Comparison of ENCODE assay signal across 24 cellular contexts in the genomic region with DNA sequence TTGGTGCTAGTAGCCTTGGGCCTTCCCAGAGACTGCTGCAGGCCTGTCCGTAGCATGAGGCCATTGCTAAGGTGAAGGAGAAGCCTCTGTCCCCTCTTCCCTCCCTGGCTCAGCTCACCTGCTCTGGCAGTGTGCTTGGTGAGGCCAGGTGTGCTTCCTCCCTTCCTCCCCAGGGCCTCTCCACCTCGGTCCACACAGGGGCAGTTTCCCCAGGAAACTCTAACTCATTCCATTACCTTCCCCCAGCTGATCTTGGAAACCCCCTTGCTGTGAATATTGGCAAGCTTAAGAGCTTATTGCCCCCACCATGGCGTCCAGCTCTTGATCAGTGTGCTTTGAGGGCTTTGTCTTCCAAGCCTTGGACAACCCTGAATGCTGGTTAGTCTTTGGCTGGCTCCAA. TPM values are rescaled to one million over a fixed set of nuclear protein-coding genes. Genes with fewer than 3 reads are reported as not detected.
DNase-seq lines count a peak whose midpoint lies in the region; ATAC-seq, FAIRE-seq and TF ChIP-seq lines count a peak whose summit lies in the region.
"Had no signal": no experiment of that assay in that cellular context is flagged by ENCODE, and none has a peak within 500 bp of the region (broad histone marks: within the 10 kb centered on the region; RNA-seq: fewer than 3 reads in every experiment).

No MANE protein-coding gene starts in this region.

- no peak overlapping the region for H2BK120ac ChIP-seq in H1 (replicated peaks; ENCODE audit: low read depth, low read length)

- H3K23ac ChIP-seq in H1 (ENCODE audit: insufficient read length) = no peak overlapping the region

- H3K9ac ChIP-seq in H1 (replicated peaks in 1 of 4; ENCODE audit: extremely low read depth in 1 of 4, low read depth in 3 of 4, low read length in 3 of 4) = no peak overlapping the region
- H3K9ac ChIP-seq: BLaER1 treated with 17β-estradiol and CSF1 and Interleukin-3, amounts not matched to agents 10 nM and 100 nM had no signal

- in situ Hi-C loops in GM13977 (cut with MboI; ENCODE audit: low pct_unique_long_range_greater_than_20kb, low sequenced_read_pairs, unreplicated experiment) = no loop called here

- H3K27me3 ChIP-seq in H1 (replicated peaks in 1 of 4; ENCODE audit: control insufficient read depth in 3 of 4, extremely low read depth in 1 of 4, insufficient read depth in 3 of 4, low read length in 3 of 4) = no peaks in the 10 kb centered on the region; a peak in 1 of 7 replicates
- H3K27me3 ChIP-seq: BLaER1 treated with 17β-estradiol and CSF1 and Interleukin-3, amounts not matched to agents 10 nM and 100 nM; Peyer's patch; SJSA1 had no signal

- no peaks in the 10 kb centered on the region for H3K36me3 ChIP-seq in H1 (ENCODE audit: control insufficient read depth in 2 of 4, insufficient read depth in 4 of 4, low read length in 3 of 4)
- H3K36me3 ChIP-seq: BLaER1 treated with 17β-estradiol and CSF1 and Interleukin-3, amounts not matched to agents 10 nM and 100 nM; Peyer's patch; SJSA1 had no signal

- H2AFZ ChIP-seq in H1 (ENCODE audit: low read length) = no peak overlapping the region
- H2AFZ ChIP-seq: GM23338 had no signal

- H2AK5ac ChIP-seq in H1 (ENCODE audit: low read depth, low read length) = no peak overlapping the region

- peak overlapping the region; percentile 57; the same call in 1 of the 2 replicates for H4K8ac ChIP-seq in H1 (ENCODE audit: extremely low read depth, insufficient read depth, low read length)

- no peak overlapping the region for H3K4ac ChIP-seq in H1 (replicated peaks; ENCODE audit: insufficient read length, low read depth, low read length)

- TF ChIP-seq RAD21 in H1 (IDR thresholded peaks at IDR 0.05 in 1 of 2, conservative IDR thresholded peaks at IDR 0.05 in 1 of 2; ENCODE audit: low read depth in 2 of 2, low read length in 2 of 2) = no peak

- H4K20me1 ChIP-seq in H1 (replicated peaks in 1 of 2; ENCODE audit: control insufficient read depth in 1 of 2, insufficient read depth in 2 of 2, low read length in 2 of 2) = no peaks in the 10 kb centered on the region

- WGBS in H1 (ENCODE audit: extremely low coverage in 1 of 2, insufficient coverage in 1 of 2, insufficient read length in 1 of 2, insufficient replicate concordance in 2 of 2, low coverage in 1 of 2, low lambda C conversion rate in 2 of 2, missing lambda C conversion rate in 1 of 2), 2 experiments = 89% methylated on average over 3 of the region's 3 CpGs; no CpG with 5 or more reads in 1 of the 2 experiments

- no peak overlapping the region for H3K14ac ChIP-seq in H1 (ENCODE audit: insufficient read length)

- H3K23me2 ChIP-seq in H1 (ENCODE audit: low read depth, low read length) = no peaks in the 10 kb centered on the region

- no peak overlapping the region for H4K5ac ChIP-seq in H1 (ENCODE audit: insufficient read length, low read depth, low read length)

- H3K4me2 ChIP-seq in H1 (ENCODE audit: insufficient read depth in 1 of 2, low read depth in 2 of 2, low read length in 2 of 2) = no peak overlapping the region
- H3K4me2 ChIP-seq: BLaER1 treated with 17β-estradiol and CSF1 and Interleukin-3, amounts not matched to agents 10 nM and 100 nM; GM23338 had no signal

- ATAC-seq in HG02610 (IDR thresholded peaks at IDR 0.05; ENCODE audit: unreplicated experiment) = peak; percentile 75
- ATAC-seq in GM18511 (IDR thresholded peaks at IDR 0.05; ENCODE audit: unreplicated experiment) = no peak
- ATAC-seq: GM23338 had no signal

- peak overlapping the region; percentile 73 for H4K91ac ChIP-seq in H1 (replicated peaks; ENCODE audit: insufficient read length, low read length)

- TF ChIP-seq EP300 in H1 (IDR thresholded peaks at IDR 0.05; ENCODE audit: borderline replicate concordance in 1 of 2, low read depth in 2 of 2, low read length in 2 of 2) = no peak

- H2BK12ac ChIP-seq in H1 (ENCODE audit: low read depth, low read length) = 0 out of 2 replicates have a peak overlapping the region, but pooled peaks have one; percentile 1

- POLR2A ChIA-PET in H1 (lab: Charles Lee; ENCODE audit: partially characterized antibody) = interaction anchor here (1.6 kb wide), 1 partner anchor 87 kb away, joined by 4 read pairs; a partner anchor contains a TSS

- no peak overlapping the region for H2BK20ac ChIP-seq in H1 (ENCODE audit: low read length)

- TF ChIP-seq CTCF in GM13977 (IDR thresholded peaks at IDR 0.05; ENCODE audit: extremely low read depth, insufficient read depth, missing control alignments) = no peak
- no peak for TF ChIP-seq CTCF in H1 (IDR thresholded peaks at IDR 0.05; ENCODE audit: control extremely low read depth in 1 of 3, insufficient read depth in 1 of 3, low read depth in 1 of 3, low read length in 3 of 3)

- no peaks in the 10 kb centered on the region for H3K4me1 ChIP-seq in H1 (replicated peaks in 1 of 4; ENCODE audit: control insufficient read depth in 3 of 4, insufficient read depth in 4 of 4, low read length in 3 of 4)
- H3K4me1 ChIP-seq: BLaER1 treated with 17β-estradiol and CSF1 and Interleukin-3, amounts not matched to agents 10 nM and 100 nM; Caco-2; Peyer's patch; SJSA1 had no signal

- H2BK15ac ChIP-seq in H1 (ENCODE audit: low read length) = no peak overlapping the region

- H3K18ac ChIP-seq in H1 (ENCODE audit: extremely low read depth, low read length) = no peak overlapping the region

- peak; percentile 42 for DNase-seq in GM13977 (ENCODE audit: low spot score)
- no peak for DNase-seq in H1 (ENCODE audit: low read depth in 1 of 2, low spot score in 2 of 2)
- DNase-seq in AML-193 (lab: John Stamatoyannopoulos, UW) = no peak
- DNase-seq in hypothalamus (lab: John Stamatoyannopoulos, UW) = no peak
- DNase-seq in GF-D8 (lab: John Stamatoyannopoulos, UW) = no peak
- DNase-seq: Caco-2; CD4-positive, alpha-beta memory T cell; DMS 273 treated with DMSO at 0.1 percent for 48 hours; DND-41; HCEC 1CT; Karpas-422; MV-4-11; NCI-H1105 treated with DMSO at 0.1 percent for 48 hours; NCI-H2029 treated with DMSO at 0.1 percent for 48 hours; NCI-H226; NCI-H510A treated with DMSO at 0.1 percent for 48 hours; NCI-H748 treated with DMSO at 0.1 percent for 48 hours; Peyer's patch; T-helper 1 cell had no signal

- no peak overlapping the region for H3K4me3 ChIP-seq in H1 (ENCODE audit: extremely low read depth in 1 of 4, insufficient read depth in 2 of 4, low read depth in 3 of 4, low read length in 4 of 4)
- H3K4me3 ChIP-seq: BLaER1 treated with 17β-estradiol and CSF1 and Interleukin-3, amounts not matched to agents 10 nM and 100 nM; GM23338; Peyer's patch; SJSA1 had no signal

- no peak overlapping the region for H2BK5ac ChIP-seq in H1 (ENCODE audit: low read depth, low read length)

- no peak for TF ChIP-seq POLR2A in H1 (IDR thresholded peaks at IDR 0.05; ENCODE audit: control extremely low read depth in 1 of 2, low read depth in 2 of 2, low read length in 2 of 2)

- no peaks in the 10 kb centered on the region for H3K9me3 ChIP-seq in H1 (ENCODE audit: insufficient read depth in 2 of 2, low read depth in 1 of 2, low read length in 1 of 2)
- H3K9me3 ChIP-seq: BLaER1 treated with 17β-estradiol and CSF1 and Interleukin-3, amounts not matched to agents 10 nM and 100 nM; Caco-2; Peyer's patch; SJSA1 had no signal

- no peak overlapping the region for H3K27ac ChIP-seq in H1 (ENCODE audit: low read depth, low read length)
- H3K27ac ChIP-seq: BLaER1 treated with 17β-estradiol and CSF1 and Interleukin-3, amounts not matched to agents 10 nM and 100 nM; Peyer's patch; SJSA1 had no signal

- no peak overlapping the region for H3K56ac ChIP-seq in H1 (replicated peaks; ENCODE audit: insufficient read length, low read depth, low read length)

- FAIRE-seq in H1 (lab: Jason Lieb, UNC) = no peak

- H3K79me1 ChIP-seq in H1 (ENCODE audit: low read depth, low read length) = no peaks in the 10 kb centered on the region

- no peaks in the 10 kb centered on the region for H3K79me2 ChIP-seq in H1 (ENCODE audit: control insufficient read depth in 1 of 2, insufficient read depth in 2 of 2, low read length in 2 of 2)

- CTCF ChIA-PET in H1 (lab: Charles Lee; ENCODE audit: partially characterized antibody) = interaction anchor here (1.2 to 1.6 kb wide), 3 partner anchors 10 to 101 kb away, joined by 3 to 4 read pairs (median 4); no protein-coding TSS in a partner anchor

TF ChIP-seq in H1, 55 proteins besides CTCF, POLR2A, EP300 and RAD21:
- TF ChIP-seq, protein P1, sequence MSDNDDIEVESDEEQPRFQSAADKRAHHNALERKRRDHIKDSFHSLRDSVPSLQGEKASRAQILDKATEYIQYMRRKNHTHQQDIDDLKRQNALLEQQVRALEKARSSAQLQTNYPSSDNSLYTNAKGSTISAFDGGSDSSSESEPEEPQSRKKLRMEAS (IDR thresholded peaks at IDR 0.05) = no peak
- TF ChIP-seq SP4 (IDR thresholded peaks at IDR 0.05; ENCODE audit: low read length) (no peak), JUND (IDR thresholded peaks at IDR 0.05; ENCODE audit: low read length) (no peak), POU5F1 (IDR thresholded peaks at IDR 0.05; ENCODE audit: low read depth, low read length) (no peak), JUN (IDR thresholded peaks at IDR 0.05; ENCODE audit: low read depth, low read length) (no peak), SAP30 (IDR thresholded peaks at IDR 0.05; ENCODE audit: insufficient read depth, insufficient replicate concordance, low read length) (no peak), POLR2AphosphoS5 (IDR thresholded peaks at IDR 0.05; ENCODE audit: low read depth, low read length) (no peak), SP1 (IDR thresholded peaks at IDR 0.05; ENCODE audit: low read depth, low read length) (no peak), BRCA1 (IDR thresholded peaks at IDR 0.05; ENCODE audit: low read depth, low read length) (no peak), RNF2 (IDR thresholded peaks at IDR 0.05; ENCODE audit: borderline replicate concordance, low read depth, low read length, missing control alignments, poor library complexity, severe bottlenecking) (no peak), TCF12 (IDR thresholded peaks at IDR 0.05; ENCODE audit: low read depth, low read length) (no peak)

RNA-seq across cellular contexts. Expression of a gene that starts 52.7 kb away (rescaled TPM):
- total RNA-seq in H1 (2021; fragmentation: NEBNext Ultra II Directional; extraction: Animal tissue kit (Norgen Biotek cat#: 25700)) = 25.4 and 26.3 TPM in 2 replicates
- polyA plus RNA-seq in H1 (2011; rRNA removed) = 3.3 and 3.8 TPM in 2 replicates
- polyA plus RNA-seq in H1 (2011; cell fraction: cytosol; rRNA removed) = 4.4 TPM
- 10.3 TPM for polyA plus RNA-seq in H1 (2011; cell fraction: nucleus; rRNA removed)
- polyA plus RNA-seq in H1 (2012, experiment 1 of 2) = 7.7 to 9.7 TPM (median 8.7 TPM) in 4 replicates
- 0.76 TPM for polyA plus RNA-seq in H1 (2012, experiment 2 of 2)
- polyA plus RNA-seq in H1 (2013, experiment 1 of 2) = 7.0 TPM
- polyA plus RNA-seq in H1 (2013, experiment 2 of 2) = 5.9 TPM
- 20.1 and 20.5 TPM in 2 replicates for polyA minus RNA-seq in H1 (2011; rRNA and poly(A)+ RNA removed)
- polyA minus RNA-seq in H1 (2011; cell fraction: cytosol; rRNA and poly(A)+ RNA removed) = 7.9 TPM
- 13.7 TPM for polyA minus RNA-seq in H1 (2011; cell fraction: nucleus; rRNA and poly(A)+ RNA removed)
